26 cellular contexts compared by ENCODE assay signal in the genomic region with DNA sequence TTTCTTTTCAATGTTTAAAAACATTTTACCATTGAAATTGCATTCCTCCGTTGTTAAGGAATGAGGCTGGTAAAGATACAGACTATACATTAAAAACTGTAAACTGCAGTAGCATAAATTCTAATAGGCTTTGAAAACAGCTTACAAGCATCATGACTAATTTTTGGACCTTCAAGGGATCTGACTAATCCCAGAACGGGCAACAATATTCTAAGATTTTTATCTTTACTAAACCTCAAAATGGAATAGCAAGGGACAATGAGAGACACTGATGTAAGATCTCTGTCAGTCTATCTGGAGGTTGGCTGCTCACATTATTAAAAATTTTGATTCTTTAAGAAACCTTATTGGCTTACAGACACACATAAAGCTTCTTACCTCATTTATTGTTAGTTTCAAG.
DNase-seq lines count a peak whose midpoint lies in the region; ATAC-seq, FAIRE-seq and TF ChIP-seq lines count a peak whose summit lies in the region.
"Had no signal": no experiment of that assay in that cellular context is flagged by ENCODE, and none has a peak within 500 bp of the region (broad histone marks: within the 10 kb centered on the region; RNA-seq: fewer than 3 reads in every experiment).

No MANE protein-coding gene starts in this region.

- DNase-seq in EH (ENCODE audit: low read depth) (peak; percentile 68), HFFc6 (peak; percentile 75), gastrocnemius medialis (no peak), HTR-8/SVneo (ENCODE audit: insufficient read length, low spot score) (no peak), MM.1S (no peak), NCI-H2171 treated with DMSO at 0.1 percent for 48 hours (lab: John Stamatoyannopoulos, UW) (no peak), ascending aorta (ENCODE audit: low spot score in 2 of 2) (no peak)
- DNase-seq: Caco-2; CD4-positive, alpha-beta memory T cell; DMS 273 treated with DMSO at 0.1 percent for 48 hours; DND-41; GDM1; NCI-H1048; NCI-H1417 treated with DMSO at 0.1 percent for 48 hours; NCI-H187 treated with DMSO at 0.1 percent for 48 hours; NCI-H2107; NCI-H510A; NCI-H748 treated with DMSO at 0.1 percent for 48 hours; NK-92 treated with Interleukin-12 subunit alpha and Interleukin-12 subunit beta, amount 100 ng/mL, for 24 hours; Peyer's patch; SJCRH30 had no signal

- H3K27me3 ChIP-seq in gastrocnemius medialis (no peaks in the 10 kb centered on the region), MM.1S (replicated peaks; ENCODE audit: insufficient read depth, low read length) (no peaks in the 10 kb centered on the region), ascending aorta (no peaks in the 10 kb centered on the region)
- H3K27me3 ChIP-seq: BLaER1 treated with 17β-estradiol and CSF1 and Interleukin-3, amounts not matched to agents 10 nM and 100 nM; Peyer's patch; SJCRH30 had no signal

- no peak for FAIRE-seq in HTR-8/SVneo (lab: Jason Lieb, UNC)
- FAIRE-seq: GM19239 had no signal

- H2AFZ ChIP-seq in MM.1S (ENCODE audit: low read length), result no peak overlapping the region

- H3K4me1 ChIP-seq in gastrocnemius medialis, result peaks cover 8 to 16% of the 10 kb centered on the region in 2 donors
- H3K4me1 ChIP-seq in MM.1S (ENCODE audit: low read length), result no peaks in the 10 kb centered on the region
- no peaks in the 10 kb centered on the region for H3K4me1 ChIP-seq in ascending aorta
- H3K4me1 ChIP-seq: BLaER1 treated with 17β-estradiol and CSF1 and Interleukin-3, amounts not matched to agents 10 nM and 100 nM; Caco-2; Peyer's patch; SJCRH30 had no signal

- no peak overlapping the region for H3K4me2 ChIP-seq in MM.1S (ENCODE audit: low read depth, low read length)
- H3K4me2 ChIP-seq: BLaER1 treated with 17β-estradiol and CSF1 and Interleukin-3, amounts not matched to agents 10 nM and 100 nM had no signal

- H3K36me3 Mint-ChIP-seq in HFFc6 (ENCODE audit: low read depth), result peaks cover 27% of the 10 kb centered on the region
- peaks cover 9% of the 10 kb centered on the region for H3K36me3 Mint-ChIP-seq in activated T-helper 17 cell treated with anti-CD3 and anti-CD28 coated beads, Interleukin-2, amount 50 U/mL, for 72 hours (ENCODE audit: low read depth)

- in situ Hi-C loops in gastrocnemius medialis (cut with MboI; ENCODE audit: low sequenced_read_pairs in 4 of 4), result no loop called here

- peak; percentile 19 for ATAC-seq in activated T-helper 17 cell treated with anti-CD3 and anti-CD28 coated beads, Interleukin-2, amount 50 U/mL, for 72 hours (replicated peaks)
- no peak for ATAC-seq in gastrocnemius medialis

- no peak overlapping the region for H3K4me3 Mint-ChIP-seq in HFFc6
- no peak overlapping the region for H3K4me3 Mint-ChIP-seq in activated T-helper 17 cell treated with anti-CD3 and anti-CD28 coated beads, Interleukin-2, amount 50 U/mL, for 72 hours
- H3K4me3 Mint-ChIP-seq: CD4-positive, alpha-beta memory T cell; T-helper 1 cell treated with Interleukin-12 subunit alpha and Interleukin-12 subunit beta and Interleukin-4 antibody, amounts not matched to agents 30 μg/mL and 1 μg/mL, for 36 hours had no signal

- H3K27me3 Mint-ChIP-seq in HFFc6 (ENCODE audit: insufficient read depth), result no peaks in the 10 kb centered on the region
- no peaks in the 10 kb centered on the region for H3K27me3 Mint-ChIP-seq in activated T-helper 17 cell treated with anti-CD3 and anti-CD28 coated beads, Interleukin-2, amount 50 U/mL, for 72 hours
- H3K27me3 Mint-ChIP-seq: CD4-positive, alpha-beta memory T cell had no signal

- H3K4me3 ChIP-seq in gastrocnemius medialis, result no peak overlapping the region
- H3K4me3 ChIP-seq in MM.1S (ENCODE audit: low read length), result no peak overlapping the region
- no peak overlapping the region for H3K4me3 ChIP-seq in ascending aorta
- H3K4me3 ChIP-seq: BLaER1 treated with 17β-estradiol and CSF1 and Interleukin-3, amounts not matched to agents 10 nM and 100 nM; Peyer's patch; SJCRH30 had no signal

- no peaks in the 10 kb centered on the region for H3F3A ChIP-seq in MM.1S (ENCODE audit: insufficient read depth, low read length)

- intact Hi-C loops in gastrocnemius medialis (cut with DNase I; ENCODE audit: low total_unique reads), result no loop called here
- intact Hi-C loops in ascending aorta (cut with DNase I), result no loop called here

- TF ChIP-seq CTCF in HFFc6 (IDR thresholded peaks at IDR 0.05) (no peak), gastrocnemius medialis (IDR thresholded peaks at IDR 0.05 in 4 of 5, conservative IDR thresholded peaks at IDR 0.05 in 1 of 5) (no peak), MM.1S (IDR thresholded peaks at IDR 0.05; ENCODE audit: low read length) (no peak), ascending aorta (IDR thresholded peaks at IDR 0.05) (no peak)

- peak overlapping the region; percentile 33; the same call in 1 of the 2 replicates for H3K27ac Mint-ChIP-seq in HFFc6
- no peak overlapping the region for H3K27ac Mint-ChIP-seq in activated T-helper 17 cell treated with anti-CD3 and anti-CD28 coated beads, Interleukin-2, amount 50 U/mL, for 72 hours
- H3K27ac Mint-ChIP-seq: T-helper 1 cell treated with Interleukin-12 subunit alpha and Interleukin-12 subunit beta and Interleukin-4 antibody, amounts not matched to agents 30 μg/mL and 1 μg/mL, for 36 hours had no signal

- H3K27ac ChIP-seq in gastrocnemius medialis (peak overlapping the region; percentile 1 to 91 (median 82)), MM.1S (ENCODE audit: low read length) (no peak overlapping the region), ascending aorta (no peak overlapping the region)
- H3K27ac ChIP-seq: BLaER1 treated with 17β-estradiol and CSF1 and Interleukin-3, amounts not matched to agents 10 nM and 100 nM; HL-60; Peyer's patch; SJCRH30 had no signal

- H4K20me1 ChIP-seq in MM.1S (ENCODE audit: insufficient read depth, low read length), result no peaks in the 10 kb centered on the region
- H4K20me1 ChIP-seq: BLaER1 treated with 17β-estradiol and CSF1 and Interleukin-3, amounts not matched to agents 10 nM and 100 nM had no signal

- H3K79me2 ChIP-seq in MM.1S (ENCODE audit: low read length), result no peaks in the 10 kb centered on the region

- H3K9ac ChIP-seq in MM.1S (ENCODE audit: low read length), result no peak overlapping the region
- H3K9ac ChIP-seq: BLaER1 treated with 17β-estradiol and CSF1 and Interleukin-3, amounts not matched to agents 10 nM and 100 nM had no signal

- no peak for TF ChIP-seq POLR2A in gastrocnemius medialis (IDR thresholded peaks at IDR 0.05)

- H3K9me2 ChIP-seq in MM.1S (replicated peaks; ENCODE audit: insufficient read depth, low read length), result no peaks in the 10 kb centered on the region

- peaks cover 0 to 50% of the 10 kb centered on the region in 2 donors for H3K36me3 ChIP-seq in gastrocnemius medialis
- peaks cover 12% of the 10 kb centered on the region; the same call in 1 of the 2 replicates for H3K36me3 ChIP-seq in MM.1S (replicated peaks; ENCODE audit: insufficient read depth, low read length)
- peaks cover 30 to 66% of the 10 kb centered on the region in 2 donors for H3K36me3 ChIP-seq in ascending aorta

- no peaks in the 10 kb centered on the region for H3K9me3 Mint-ChIP-seq in HFFc6
- H3K9me3 Mint-ChIP-seq in activated T-helper 17 cell treated with anti-CD3 and anti-CD28 coated beads, Interleukin-2, amount 50 U/mL, for 72 hours, result no peaks in the 10 kb centered on the region
- H3K9me3 Mint-ChIP-seq: CD4-positive, alpha-beta memory T cell; T-helper 1 cell treated with Interleukin-12 subunit alpha and Interleukin-12 subunit beta and Interleukin-4 antibody, amounts not matched to agents 30 μg/mL and 1 μg/mL, for 36 hours had no signal

- H3K9me3 ChIP-seq in gastrocnemius medialis (no peaks in the 10 kb centered on the region), MM.1S (replicated peaks; ENCODE audit: insufficient read depth, low read length) (no peaks in the 10 kb centered on the region), ascending aorta (no peaks in the 10 kb centered on the region)
- H3K9me3 ChIP-seq: BLaER1 treated with 17β-estradiol and CSF1 and Interleukin-3, amounts not matched to agents 10 nM and 100 nM; Caco-2; Peyer's patch; SJCRH30 had no signal

- peaks cover 5% of the 10 kb centered on the region; the same call in 1 of the 2 replicates for H3K4me1 Mint-ChIP-seq in HFFc6 (ENCODE audit: low read depth)
- H3K4me1 Mint-ChIP-seq in activated T-helper 17 cell treated with anti-CD3 and anti-CD28 coated beads, Interleukin-2, amount 50 U/mL, for 72 hours, result no peaks in the 10 kb centered on the region

Comparison
In these comparisons a context has a peak if more than half of its experiments do, and no peak if none do; other contexts are left out.
1. DNase-seq: peak in EH (single experiment) and HFFc6 (single experiment); none in gastrocnemius medialis (0 of 2), HTR-8/SVneo (single experiment), MM.1S (single experiment), NCI-H2171 treated with DMSO at 0.1 percent for 48 hours (single experiment) and ascending aorta (0 of 2).
2. H3K27ac ChIP-seq: peak in gastrocnemius medialis (4 of 4); none in MM.1S (single experiment) and ascending aorta (0 of 2).